Comparison of ENCODE assay signal across 1 cellular context in the genomic region with DNA sequence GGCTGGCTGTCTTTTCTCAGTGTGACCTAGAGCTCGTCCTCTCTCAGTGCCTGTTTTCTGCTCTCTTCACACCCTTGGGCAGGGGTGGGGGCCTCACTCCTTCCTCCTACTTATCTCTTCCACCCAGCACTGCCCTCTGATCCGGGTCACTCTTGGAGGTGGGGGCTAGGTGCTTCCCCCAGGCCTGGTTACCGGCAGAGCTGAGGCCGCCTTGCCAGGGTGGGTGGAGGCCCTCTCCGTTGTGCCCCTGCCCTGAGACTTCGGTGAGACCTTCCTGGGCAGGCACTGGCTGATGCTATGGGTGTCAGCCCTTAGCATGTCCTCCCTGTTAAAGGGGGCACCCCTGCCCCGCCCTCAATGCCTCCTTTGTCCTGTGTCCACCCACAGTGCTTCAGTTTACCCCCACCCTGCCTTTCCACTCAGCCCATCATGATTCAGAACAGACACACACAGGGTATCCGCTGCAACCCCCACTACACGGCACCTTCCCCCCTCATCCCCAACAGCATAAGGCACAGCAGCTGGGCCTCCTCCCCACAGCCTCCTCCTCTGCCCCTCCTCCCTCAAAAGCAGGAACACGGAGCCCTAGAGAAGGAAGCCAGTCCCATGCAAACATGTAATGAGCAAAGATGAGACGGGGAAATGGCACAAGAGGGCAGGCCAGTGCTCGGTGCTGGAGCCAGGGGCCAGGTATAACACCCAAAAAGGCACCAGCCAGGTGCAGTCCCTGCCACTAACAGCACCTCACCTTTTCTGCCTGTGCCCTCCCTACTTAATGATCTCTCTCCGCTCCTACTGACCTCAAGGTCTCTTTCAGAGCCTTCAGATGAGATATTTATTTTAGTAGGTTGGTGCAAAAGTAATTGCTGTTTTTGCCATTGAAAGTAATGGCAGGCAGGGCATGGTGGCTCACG.
TF ChIP-seq lines count a peak whose summit lies in the region.

No MANE protein-coding gene starts in this region.

TF ChIP-seq in K562, 482 proteins besides CTCF, POLR2A, EP300 and RAD21 (continued from another document and continues in another):
- TF ChIP-seq PKNOX1 (IDR thresholded peaks at IDR 0.05) (peak; percentile 59; the same call in 1 of the 2 replicates), CREM (IDR thresholded peaks at IDR 0.05; ENCODE audit: low read depth) (peak; percentile 46), ZNF224 (CRISPR knock-in tag; IDR thresholded peaks at IDR 0.05) (no peak), MAZ (CRISPR knock-in tag; conservative IDR thresholded peaks at IDR 0.05 in 1 of 2, IDR thresholded peaks at IDR 0.05 in 1 of 2) (peak; percentile 98 to 100), STAT5B (CRISPR knock-in tag; IDR thresholded peaks at IDR 0.05) (no peak), TARDBP (IDR thresholded peaks at IDR 0.05) (no peak; the same call in 1 of the 2 replicates), NFRKB (IDR thresholded peaks at IDR 0.05; ENCODE audit: low read depth) (peak; percentile 66; the same call in 1 of the 2 replicates), KDM5B (IDR thresholded peaks at IDR 0.05; ENCODE audit: insufficient replicate concordance, low read depth, low read length) (no peak), CBX8 (IDR thresholded peaks at IDR 0.05; ENCODE audit: borderline replicate concordance, extremely low read depth, low read depth, low read length, poor library complexity, severe bottlenecking) (no peak), CBFA2T2 (conservative IDR thresholded peaks at IDR 0.05) (peak; percentile 85), ETV1 (tag; conservative IDR thresholded peaks at IDR 0.05; ENCODE audit: low read depth) (peak; percentile 57; the same call in 1 of the 2 replicates), ELK3 (CRISPR knock-in tag; IDR thresholded peaks at IDR 0.05) (no peak), ZNF696 (CRISPR knock-in tag; conservative IDR thresholded peaks at IDR 0.05) (no peak), MCM2 (IDR thresholded peaks at IDR 0.05; ENCODE audit: low read depth) (peak; percentile 78), ZNF561 (CRISPR knock-in tag; conservative IDR thresholded peaks at IDR 0.05) (no peak), POLR2AphosphoS2 (IDR thresholded peaks at IDR 0.05; ENCODE audit: low read length) (no peak), ADNP (tag; IDR thresholded peaks at IDR 0.05) (no peak), TSC22D4 (tag; IDR thresholded peaks at IDR 0.05) (no peak), ZNF384 (IDR thresholded peaks at IDR 0.05; ENCODE audit: low read depth, low read length) (no peak), FOXM1 (IDR thresholded peaks at IDR 0.05; ENCODE audit: low read depth) (peak; percentile 77), FOXM1 (CRISPR knock-in tag; IDR thresholded peaks at IDR 0.05; ENCODE audit: low read depth) (no peak), STAG1 (CRISPR knock-in tag; IDR thresholded peaks at IDR 0.05; ENCODE audit: borderline replicate concordance) (no peak), ZFX (CRISPR knock-in tag; IDR thresholded peaks at IDR 0.05) (peak; percentile 94), SIRT6 (IDR thresholded peaks at IDR 0.05; ENCODE audit: low read depth, low read length) (no peak), SAP30 (IDR thresholded peaks at IDR 0.05; ENCODE audit: borderline replicate concordance, insufficient read depth, low read depth, low read length, poor library complexity, severe bottlenecking) (no peak), MED1 (CRISPR knock-in tag; IDR thresholded peaks at IDR 0.05; ENCODE audit: borderline replicate concordance) (no peak), SIN3A (IDR thresholded peaks at IDR 0.05; ENCODE audit: borderline replicate concordance in 2 of 2, control insufficient read depth in 1 of 2, low read depth in 2 of 2, low read length in 2 of 2) (no peak), E2F3 (CRISPR knock-in tag; IDR thresholded peaks at IDR 0.05) (no peak), TAF15 (IDR thresholded peaks at IDR 0.05; ENCODE audit: low read depth, low read length) (no peak), GTF2F1 (IDR thresholded peaks at IDR 0.05; ENCODE audit: low read depth, low read length) (no peak), TRIM25 (IDR thresholded peaks at IDR 0.05; ENCODE audit: borderline replicate concordance) (no peak), NR2C1 (IDR thresholded peaks at IDR 0.05) (peak; percentile 65; the same call in 1 of the 2 replicates), NR2C1 (tag; IDR thresholded peaks at IDR 0.05) (peak; percentile 46), ZNF140 (CRISPR knock-in tag; IDR thresholded peaks at IDR 0.05) (no peak), TOE1 (IDR thresholded peaks at IDR 0.05; ENCODE audit: borderline replicate concordance) (peak; percentile 79), TOE1 (CRISPR knock-in tag; IDR thresholded peaks at IDR 0.05; ENCODE audit: borderline replicate concordance, low read depth) (no peak), DEAF1 (CRISPR knock-in tag; IDR thresholded peaks at IDR 0.05) (no peak), CEBPB (tag; IDR thresholded peaks at IDR 0.05) (no peak), TBP (optimal IDR thresholded peaks at IDR 0.05; ENCODE audit: low read depth, low read length) (peak; percentile 53), GATAD2B (IDR thresholded peaks at IDR 0.05; ENCODE audit: borderline replicate concordance) (no peak; the same call in 1 of the 2 replicates), KDM2B (CRISPR knock-in tag; IDR thresholded peaks at IDR 0.05) (no peak), FOXA1 (IDR thresholded peaks at IDR 0.05; ENCODE audit: borderline replicate concordance) (no peak), SMAD3 (CRISPR knock-in tag; conservative IDR thresholded peaks at IDR 0.05) (peak; percentile 10; the same call in 1 of the 2 replicates)
- TF ChIP-seq, protein P1, sequence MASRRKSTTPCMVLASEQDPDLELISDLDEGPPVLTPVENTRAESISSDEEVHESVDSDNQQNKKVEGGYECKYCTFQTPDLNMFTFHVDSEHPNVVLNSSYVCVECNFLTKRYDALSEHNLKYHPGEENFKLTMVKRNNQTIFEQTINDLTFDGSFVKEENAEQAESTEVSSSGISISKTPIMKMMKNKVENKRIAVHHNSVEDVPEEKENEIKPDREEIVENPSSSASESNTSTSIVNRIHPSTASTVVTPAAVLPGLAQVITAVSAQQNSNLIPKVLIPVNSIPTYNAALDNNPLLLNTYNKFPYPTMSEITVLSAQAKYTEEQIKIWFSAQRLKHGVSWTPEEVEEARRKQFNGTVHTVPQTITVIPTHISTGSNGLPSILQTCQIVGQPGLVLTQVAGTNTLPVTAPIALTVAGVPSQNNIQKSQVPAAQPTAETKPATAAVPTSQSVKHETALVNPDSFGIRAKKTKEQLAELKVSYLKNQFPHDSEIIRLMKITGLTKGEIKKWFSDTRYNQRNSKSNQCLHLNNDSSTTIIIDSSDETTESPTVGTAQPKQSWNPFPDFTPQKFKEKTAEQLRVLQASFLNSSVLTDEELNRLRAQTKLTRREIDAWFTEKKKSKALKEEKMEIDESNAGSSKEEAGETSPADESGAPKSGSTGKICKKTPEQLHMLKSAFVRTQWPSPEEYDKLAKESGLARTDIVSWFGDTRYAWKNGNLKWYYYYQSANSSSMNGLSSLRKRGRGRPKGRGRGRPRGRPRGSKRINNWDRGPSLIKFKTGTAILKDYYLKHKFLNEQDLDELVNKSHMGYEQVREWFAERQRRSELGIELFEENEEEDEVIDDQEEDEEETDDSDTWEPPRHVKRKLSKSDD (conservative IDR thresholded peaks at IDR 0.05; ENCODE audit: low read length): no peak
- TF ChIP-seq, protein P2, sequence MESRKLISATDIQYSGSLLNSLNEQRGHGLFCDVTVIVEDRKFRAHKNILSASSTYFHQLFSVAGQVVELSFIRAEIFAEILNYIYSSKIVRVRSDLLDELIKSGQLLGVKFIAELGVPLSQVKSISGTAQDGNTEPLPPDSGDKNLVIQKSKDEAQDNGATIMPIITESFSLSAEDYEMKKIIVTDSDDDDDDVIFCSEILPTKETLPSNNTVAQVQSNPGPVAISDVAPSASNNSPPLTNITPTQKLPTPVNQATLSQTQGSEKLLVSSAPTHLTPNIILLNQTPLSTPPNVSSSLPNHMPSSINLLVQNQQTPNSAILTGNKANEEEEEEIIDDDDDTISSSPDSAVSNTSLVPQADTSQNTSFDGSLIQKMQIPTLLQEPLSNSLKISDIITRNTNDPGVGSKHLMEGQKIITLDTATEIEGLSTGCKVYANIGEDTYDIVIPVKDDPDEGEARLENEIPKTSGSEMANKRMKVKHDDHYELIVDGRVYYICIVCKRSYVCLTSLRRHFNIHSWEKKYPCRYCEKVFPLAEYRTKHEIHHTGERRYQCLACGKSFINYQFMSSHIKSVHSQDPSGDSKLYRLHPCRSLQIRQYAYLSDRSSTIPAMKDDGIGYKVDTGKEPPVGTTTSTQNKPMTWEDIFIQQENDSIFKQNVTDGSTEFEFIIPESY (CRISPR knock-in tag; IDR thresholded peaks at IDR 0.05): no peak
- TF ChIP-seq, protein P3, sequence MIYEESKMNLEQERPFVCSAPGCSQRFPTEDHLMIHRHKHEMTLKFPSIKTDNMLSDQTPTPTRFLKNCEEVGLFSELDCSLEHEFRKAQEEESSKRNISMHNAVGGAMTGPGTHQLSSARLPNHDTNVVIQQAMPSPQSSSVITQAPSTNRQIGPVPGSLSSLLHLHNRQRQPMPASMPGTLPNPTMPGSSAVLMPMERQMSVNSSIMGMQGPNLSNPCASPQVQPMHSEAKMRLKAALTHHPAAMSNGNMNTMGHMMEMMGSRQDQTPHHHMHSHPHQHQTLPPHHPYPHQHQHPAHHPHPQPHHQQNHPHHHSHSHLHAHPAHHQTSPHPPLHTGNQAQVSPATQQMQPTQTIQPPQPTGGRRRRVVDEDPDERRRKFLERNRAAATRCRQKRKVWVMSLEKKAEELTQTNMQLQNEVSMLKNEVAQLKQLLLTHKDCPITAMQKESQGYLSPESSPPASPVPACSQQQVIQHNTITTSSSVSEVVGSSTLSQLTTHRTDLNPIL (CRISPR knock-in tag; IDR thresholded peaks at IDR 0.05): no peak
- TF ChIP-seq, protein P4, sequence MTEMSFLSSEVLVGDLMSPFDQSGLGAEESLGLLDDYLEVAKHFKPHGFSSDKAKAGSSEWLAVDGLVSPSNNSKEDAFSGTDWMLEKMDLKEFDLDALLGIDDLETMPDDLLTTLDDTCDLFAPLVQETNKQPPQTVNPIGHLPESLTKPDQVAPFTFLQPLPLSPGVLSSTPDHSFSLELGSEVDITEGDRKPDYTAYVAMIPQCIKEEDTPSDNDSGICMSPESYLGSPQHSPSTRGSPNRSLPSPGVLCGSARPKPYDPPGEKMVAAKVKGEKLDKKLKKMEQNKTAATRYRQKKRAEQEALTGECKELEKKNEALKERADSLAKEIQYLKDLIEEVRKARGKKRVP (CRISPR knock-in tag; IDR thresholded peaks at IDR 0.05): 0 out of 2 replicates have a peak, but pooled peaks have one; percentile 26
- TF ChIP-seq, protein P5, sequence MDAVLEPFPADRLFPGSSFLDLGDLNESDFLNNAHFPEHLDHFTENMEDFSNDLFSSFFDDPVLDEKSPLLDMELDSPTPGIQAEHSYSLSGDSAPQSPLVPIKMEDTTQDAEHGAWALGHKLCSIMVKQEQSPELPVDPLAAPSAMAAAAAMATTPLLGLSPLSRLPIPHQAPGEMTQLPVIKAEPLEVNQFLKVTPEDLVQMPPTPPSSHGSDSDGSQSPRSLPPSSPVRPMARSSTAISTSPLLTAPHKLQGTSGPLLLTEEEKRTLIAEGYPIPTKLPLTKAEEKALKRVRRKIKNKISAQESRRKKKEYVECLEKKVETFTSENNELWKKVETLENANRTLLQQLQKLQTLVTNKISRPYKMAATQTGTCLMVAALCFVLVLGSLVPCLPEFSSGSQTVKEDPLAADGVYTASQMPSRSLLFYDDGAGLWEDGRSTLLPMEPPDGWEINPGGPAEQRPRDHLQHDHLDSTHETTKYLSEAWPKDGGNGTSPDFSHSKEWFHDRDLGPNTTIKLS (IDR thresholded peaks at IDR 0.05; ENCODE audit: borderline replicate concordance, low read depth): no peak
